Comparison of ENCODE assay signal across 8 cellular contexts in the genomic region with DNA sequence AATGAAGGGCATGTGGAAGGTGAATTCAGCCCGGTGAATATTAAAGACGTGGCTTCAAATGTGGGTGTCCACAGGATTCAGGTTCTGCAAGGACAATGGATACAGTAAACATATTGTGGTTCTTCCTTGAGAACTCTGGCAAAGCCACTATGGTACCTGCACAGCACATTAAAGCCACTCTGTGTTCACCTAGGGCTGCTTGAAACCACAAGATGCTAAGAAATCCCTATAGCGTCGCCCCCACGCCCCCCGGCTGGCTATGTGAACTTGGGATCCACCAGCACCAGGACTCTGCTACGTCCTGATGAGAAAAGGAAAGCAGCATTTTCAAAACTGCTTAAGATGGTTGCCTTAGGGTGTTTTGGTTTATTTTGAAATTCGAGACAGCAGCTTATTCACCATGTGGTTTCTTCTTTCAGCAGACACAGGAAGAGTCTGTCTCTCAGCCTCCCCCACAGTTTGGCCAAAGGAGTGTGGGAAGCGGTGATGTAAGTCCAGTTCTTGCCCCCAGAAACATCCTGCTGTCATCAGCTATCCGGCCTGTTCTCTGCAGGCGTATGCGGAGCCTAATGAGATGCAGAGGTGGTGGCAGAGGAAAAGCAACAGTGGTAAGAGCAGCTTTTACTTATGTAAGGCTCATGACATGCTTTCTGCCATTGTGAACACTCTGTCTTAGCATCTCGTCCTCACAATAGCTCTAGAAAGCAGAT.
DNase-seq lines count a peak whose midpoint lies in the region; ATAC-seq and TF ChIP-seq lines count a peak whose summit lies in the region.

No MANE protein-coding gene starts in this region.

- H3K79me1 ChIP-seq in mesendoderm (ENCODE audit: low read length): peaks cover 7% of the 10 kb centered on the region

- H3K36me3 ChIP-seq in HUES64 (ENCODE audit: insufficient read depth, low read length) (peaks cover 14% of the 10 kb centered on the region), mesendoderm (ENCODE audit: control insufficient read depth, insufficient read depth, low read length) (no peaks in the 10 kb centered on the region)

- no peak overlapping the region for H3K23ac ChIP-seq in mesendoderm (ENCODE audit: low read length)

- TF ChIP-seq CTCF in choroid plexus epithelial cell (conservative IDR thresholded peaks at IDR 0.05; ENCODE audit: low read depth, low read length): no peak

- H3K9me3 ChIP-seq in HUES64 (ENCODE audit: insufficient read depth, low read depth, low read length): no peaks in the 10 kb centered on the region

- no peak overlapping the region for H2BK120ac ChIP-seq in mesendoderm (ENCODE audit: low read depth, low read length)

- H3K4me1 ChIP-seq in HUES64 (ENCODE audit: insufficient read depth, low read length): peaks cover 43% of the 10 kb centered on the region
- H3K4me1 ChIP-seq in mesendoderm (ENCODE audit: control insufficient read depth, low read depth, low read length): peaks cover 4% of the 10 kb centered on the region

- ATAC-seq in activated CD4-positive, CD25-positive, alpha-beta regulatory T cell treated with anti-CD3 and anti-CD28 coated beads, Interleukin-2, amount 50 U/mL, for 24 hours: peak; percentile 49 to 51
- no peak for ATAC-seq in HG02623 (IDR thresholded peaks at IDR 0.05; ENCODE audit: unreplicated experiment)

- no peak overlapping the region for H4K5ac ChIP-seq in mesendoderm (ENCODE audit: low read length)

- H2BK5ac ChIP-seq in mesendoderm (ENCODE audit: low read length): no peak overlapping the region

- no peak overlapping the region for H2BK15ac ChIP-seq in mesendoderm (replicated peaks; ENCODE audit: low read depth)

- peak overlapping the region; percentile 70; the same call in 1 of the 2 replicates for H3K27ac ChIP-seq in HUES64 (ENCODE audit: low read depth, low read length)
- peak overlapping the region; percentile 42 for H3K27ac ChIP-seq in mesendoderm (ENCODE audit: low read depth, low read length)

- H3K56ac ChIP-seq in mesendoderm (ENCODE audit: low read length): no peak overlapping the region

- H3K79me2 ChIP-seq in mesendoderm (ENCODE audit: control insufficient read depth, insufficient read depth, low read length): no peaks in the 10 kb centered on the region

- H3K4me3 ChIP-seq in HUES64 (ENCODE audit: low read length) (no peak overlapping the region), choroid plexus epithelial cell (ENCODE audit: low read depth, low read length) (peak overlapping the region; percentile 39), mesendoderm (ENCODE audit: low read length) (no peak overlapping the region)

- DNase-seq in AG08395 (ENCODE audit: low spot score) (peak; percentile 91), choroid plexus epithelial cell (ENCODE audit: low read depth) (peak; percentile 100), mesendoderm (peak; percentile 89), NCI-H526 (lab: John Stamatoyannopoulos, UW) (no peak)
- peak; percentile 67 for DNase-seq in stimulated activated CD8-positive, alpha-beta memory T cell treated with anti-CD3 and anti-CD28 coated beads, Interleukin-4, amount 100 ng/mL, for 48 hours

- H4K8ac ChIP-seq in mesendoderm (ENCODE audit: low read depth, low read length): no peak overlapping the region

- H3K27me3 ChIP-seq in HUES64 (ENCODE audit: insufficient read depth, low read length): no peaks in the 10 kb centered on the region
- no peaks in the 10 kb centered on the region for H3K27me3 ChIP-seq in mesendoderm (ENCODE audit: insufficient read depth, low read length, poor library complexity)

- H2AK5ac ChIP-seq in mesendoderm (ENCODE audit: low read length): no peak overlapping the region

- H3K4me2 ChIP-seq in mesendoderm (ENCODE audit: low read length): no peak overlapping the region

- H3K18ac ChIP-seq in mesendoderm (ENCODE audit: low read length): no peak overlapping the region

- no peak overlapping the region for H3K4ac ChIP-seq in mesendoderm (ENCODE audit: low read depth, low read length)

- 78% methylated on average over 13 of the region's 13 CpGs for WGBS in HUES64
- WGBS in mesendoderm (ENCODE audit: extremely low coverage, insufficient coverage, low lambda C conversion rate): no CpG with 5 or more reads among the region's 13 CpGs

- H3K9ac ChIP-seq in HUES64 (ENCODE audit: low read depth, low read length): no peak overlapping the region
- no peak overlapping the region for H3K9ac ChIP-seq in mesendoderm (ENCODE audit: low read length)

Comparison
In these comparisons a context has a peak if more than half of its experiments do, and no peak if none do; other contexts are left out.
1. DNase-seq: peak in AG08395 (single experiment), choroid plexus epithelial cell (single experiment), mesendoderm (single experiment) and stimulated activated CD8-positive, alpha-beta memory T cell treated with anti-CD3 and anti-CD28 coated beads, Interleukin-4, amount 100 ng/mL, for 48 hours (single experiment); none in NCI-H526 (0 of 2).